In the genomic region with DNA sequence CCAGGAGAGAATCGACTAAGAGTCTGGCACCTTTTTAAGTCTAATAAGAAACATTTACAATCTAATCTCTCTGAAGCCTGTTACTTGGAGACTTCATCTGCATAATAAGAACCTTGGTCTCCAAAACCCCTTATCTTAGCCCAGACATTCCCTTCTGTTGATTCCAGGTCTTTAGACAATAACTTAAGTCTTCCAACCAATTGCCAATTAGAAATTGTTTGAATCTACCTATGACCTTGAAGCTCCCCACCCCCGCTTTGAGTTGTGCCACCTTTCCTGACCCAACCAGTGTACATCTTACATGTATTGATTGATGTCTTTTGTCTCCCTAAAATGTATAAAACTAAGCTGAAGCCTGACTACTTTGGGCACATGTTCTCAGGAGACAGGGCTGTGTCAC, we compare ENCODE assay signal across 18 cellular contexts. TPM values are rescaled to one million over a fixed set of nuclear protein-coding genes. Genes with fewer than 3 reads are reported as not detected.
DNase-seq lines count a peak whose midpoint lies in the region; ATAC-seq and TF ChIP-seq lines count a peak whose summit lies in the region.
"Had no signal": no experiment of that assay in that cellular context is flagged by ENCODE, and none has a peak within 500 bp of the region (broad histone marks: within the 10 kb centered on the region; RNA-seq: fewer than 3 reads in every experiment).

No MANE protein-coding gene starts in this region.

- H3K4me1 ChIP-seq in SK-N-SH (ENCODE audit: control insufficient read depth in 1 of 2, insufficient read depth in 2 of 2, low read depth in 1 of 2, low read length in 1 of 2) (peaks cover 7 to 17% of the 10 kb centered on the region in 2 experiments; a peak in 3 of 4 replicates), thyroid gland (peaks cover 44% of the 10 kb centered on the region in 2 donors)
- no peaks in the 10 kb centered on the region for H3K4me1 ChIP-seq in CD8-positive, alpha-beta T cell (ENCODE audit: insufficient read depth, low read length)

- H2AFZ ChIP-seq in SK-N-SH (ENCODE audit: low read depth): peak overlapping the region; percentile 64; the same call in 1 of the 2 replicates

- H3K27ac Mint-ChIP-seq in mesothelial cell of epicardium: peak overlapping the region; percentile 48
- H3K27ac Mint-ChIP-seq in CD8-positive, alpha-beta T cell: no peak overlapping the region
- H3K27ac Mint-ChIP-seq: CD4-positive, CD25-positive, alpha-beta regulatory T cell; naive B cell had no signal

- H3K79me2 ChIP-seq in SK-N-SH (ENCODE audit: insufficient read depth): no peaks in the 10 kb centered on the region

- TF ChIP-seq EP300 in SK-N-SH (IDR thresholded peaks at IDR 0.05; ENCODE audit: borderline replicate concordance in 1 of 2, low read depth in 1 of 2, low read length in 1 of 2): no peak

- no peak for TF ChIP-seq RAD21 in SK-N-SH (IDR thresholded peaks at IDR 0.05; ENCODE audit: low read length)

- no peaks in the 10 kb centered on the region for H3K9me2 ChIP-seq in SK-N-SH

- H3K4me1 Mint-ChIP-seq in mesothelial cell of epicardium: peaks cover 20% of the 10 kb centered on the region
- no peaks in the 10 kb centered on the region for H3K4me1 Mint-ChIP-seq in CD8-positive, alpha-beta T cell (ENCODE audit: low read depth)
- H3K4me1 Mint-ChIP-seq: CD4-positive, CD25-positive, alpha-beta regulatory T cell; naive B cell had no signal

- H3K4me3 ChIP-seq in SK-N-SH (ENCODE audit: low read depth in 2 of 2, low read length in 1 of 2) (no peak overlapping the region), thyroid gland (replicated peaks in 1 of 3) (no peak overlapping the region)
- no peak overlapping the region for H3K4me3 ChIP-seq in CD8-positive, alpha-beta T cell (ENCODE audit: low read depth, low read length)

- no peaks in the 10 kb centered on the region for H3K36me3 Mint-ChIP-seq in mesothelial cell of epicardium
- H3K36me3 Mint-ChIP-seq in CD8-positive, alpha-beta T cell: no peaks in the 10 kb centered on the region
- H3K36me3 Mint-ChIP-seq: CD4-positive, CD25-positive, alpha-beta regulatory T cell; naive B cell had no signal

- WGBS in SK-N-SH (ENCODE audit: low lambda C conversion rate): 78% methylated on average over 2 of the region's 2 CpGs
- WGBS in thyroid gland, 2 donors: 63 to 65% methylated on average over 2 of the region's 2 CpGs

- intact Hi-C loops in thyroid gland (cut with DNase I): no loop called here
- intact Hi-C loops in CD8-positive, alpha-beta T cell (cut with DNase I, micrococcal nuclease): no loop called here

- CTCF ChIA-PET in SK-N-SH (lab: Yijun Ruan, JAX): interaction anchor here (0.9 to 4.3 kb wide), 33 partner anchors 9 to 543 kb away, joined by 3 to 67 read pairs (median 6); no protein-coding TSS in a partner anchor
- CTCF ChIA-PET in CD8-positive, alpha-beta T cell (lab: Charles Lee): interaction anchor here (0.8 to 1.7 kb wide), 5 partner anchors 13 to 1428 kb away, joined by 3 to 6 read pairs (median 4); no protein-coding TSS in a partner anchor

- H3K27me3 ChIP-seq in SK-N-SH (ENCODE audit: insufficient read depth): no peaks in the 10 kb centered on the region
- H3K27me3 ChIP-seq in thyroid gland: no peaks in the 10 kb centered on the region
- H3K27me3 ChIP-seq in CD8-positive, alpha-beta T cell (ENCODE audit: insufficient read depth, low read length): no peaks in the 10 kb centered on the region

- no peak for ATAC-seq in SK-N-SH treated with all-trans-retinoic acid at 6 μM for 48 hours
- no peak for ATAC-seq in CD8-positive, alpha-beta T cell

- H3K9me3 Mint-ChIP-seq in mesothelial cell of epicardium: no peaks in the 10 kb centered on the region
- no peaks in the 10 kb centered on the region for H3K9me3 Mint-ChIP-seq in CD8-positive, alpha-beta T cell

- H3K27ac ChIP-seq in SK-N-SH (ENCODE audit: low read depth in 2 of 2, low read length in 1 of 2): peak overlapping the region; percentile 34 to 67; a peak in 3 of 4 replicates
- peak overlapping the region; percentile 49 for H3K27ac ChIP-seq in cingulate gyrus (ENCODE audit: low read depth, low read length)
- H3K27ac ChIP-seq in thyroid gland: peak overlapping the region; percentile 67 to 90 (median 89)
- no peak overlapping the region for H3K27ac ChIP-seq in CD8-positive, alpha-beta T cell (ENCODE audit: low read depth, low read length)
- H3K27ac ChIP-seq: 22Rv1, RWPE1 had no signal

- H3K27me3 Mint-ChIP-seq in mesothelial cell of epicardium (ENCODE audit: low read depth): no peaks in the 10 kb centered on the region
- peaks cover 11% of the 10 kb centered on the region for H3K27me3 Mint-ChIP-seq in CD8-positive, alpha-beta T cell (ENCODE audit: low read depth)
- H3K27me3 Mint-ChIP-seq: CD4-positive, CD25-positive, alpha-beta regulatory T cell had no signal

- H3F3A ChIP-seq in SK-N-SH (replicated peaks; ENCODE audit: insufficient read depth): no peaks in the 10 kb centered on the region

- DNase-seq in SK-N-SH (no peak), mesothelial cell of epicardium (ENCODE audit: low spot score in 2 of 2, unreplicated experiment in 2 of 2) (no peak), thyroid gland (peak in 1 of 2 donors; percentile 19), NAMALWA (ENCODE audit: low spot score) (no peak), NCI-H1105 treated with DMSO at 0.1 percent for 48 hours (lab: John Stamatoyannopoulos, UW) (no peak)
- DNase-seq in CD8-positive, alpha-beta T cell: no peak
- DNase-seq: activated gamma-delta T cell; aorta; CD4-positive, CD25-positive, alpha-beta regulatory T cell; DND-41; hippocampal formation; MV-4-11; naive B cell; NCI-H2107 had no signal

- H4K20me1 ChIP-seq in SK-N-SH (ENCODE audit: insufficient read depth): no peaks in the 10 kb centered on the region

- H3K9me3 ChIP-seq in SK-N-SH (no peaks in the 10 kb centered on the region), thyroid gland (no peaks in the 10 kb centered on the region)
- H3K9me3 ChIP-seq in CD8-positive, alpha-beta T cell (ENCODE audit: low read length): no peaks in the 10 kb centered on the region

- no peaks in the 10 kb centered on the region for H3K36me3 ChIP-seq in SK-N-SH (replicated peaks in 1 of 2; ENCODE audit: control insufficient read depth in 1 of 2, insufficient read depth in 2 of 2, low read length in 1 of 2)
- H3K36me3 ChIP-seq in thyroid gland: no peaks in the 10 kb centered on the region
- H3K36me3 ChIP-seq in CD8-positive, alpha-beta T cell (ENCODE audit: insufficient read depth, low read length): no peaks in the 10 kb centered on the region

- no peak overlapping the region for H3K9ac ChIP-seq in SK-N-SH

- no peak overlapping the region for H3K4me3 Mint-ChIP-seq in mesothelial cell of epicardium
- no peak overlapping the region for H3K4me3 Mint-ChIP-seq in CD8-positive, alpha-beta T cell
- H3K4me3 Mint-ChIP-seq: CD4-positive, CD25-positive, alpha-beta regulatory T cell; naive B cell had no signal

- no peak for TF ChIP-seq POLR2A in thyroid gland (IDR thresholded peaks at IDR 0.05)

- POLR2A ChIA-PET in SK-N-SH (lab: Yijun Ruan, JAX): no interaction called here
- POLR2A ChIA-PET in CD8-positive, alpha-beta T cell (lab: Charles Lee): no interaction called here

- H3K4me2 ChIP-seq in SK-N-SH: no peak overlapping the region

- TF ChIP-seq CTCF in SK-N-SH (IDR thresholded peaks at IDR 0.05) (no peak), mesothelial cell of epicardium (IDR thresholded peaks at IDR 0.05; ENCODE audit: unreplicated experiment) (no peak), thyroid gland (IDR thresholded peaks at IDR 0.05) (no peak)
- TF ChIP-seq CTCF in CD8-positive, alpha-beta T cell (IDR thresholded peaks at IDR 0.05): no peak

TF ChIP-seq in SK-N-SH, 30 proteins besides CTCF, POLR2A, EP300 and RAD21 (continues in another document):
- TF ChIP-seq, protein P1, sequence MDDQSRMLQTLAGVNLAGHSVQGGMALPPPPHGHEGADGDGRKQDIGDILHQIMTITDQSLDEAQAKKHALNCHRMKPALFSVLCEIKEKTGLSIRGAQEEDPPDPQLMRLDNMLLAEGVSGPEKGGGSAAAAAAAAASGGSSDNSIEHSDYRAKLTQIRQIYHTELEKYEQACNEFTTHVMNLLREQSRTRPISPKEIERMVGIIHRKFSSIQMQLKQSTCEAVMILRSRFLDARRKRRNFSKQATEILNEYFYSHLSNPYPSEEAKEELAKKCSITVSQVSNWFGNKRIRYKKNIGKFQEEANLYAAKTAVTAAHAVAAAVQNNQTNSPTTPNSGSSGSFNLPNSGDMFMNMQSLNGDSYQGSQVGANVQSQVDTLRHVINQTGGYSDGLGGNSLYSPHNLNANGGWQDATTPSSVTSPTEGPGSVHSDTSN (IDR thresholded peaks at IDR 0.05): no peak
- TF ChIP-seq GABPA (IDR thresholded peaks at IDR 0.05; ENCODE audit: low read depth): no peak

TF ChIP-seq in SK-N-SH treated with all-trans-retinoic acid at 6 μM for 48 hours, 23 proteins besides CTCF, POLR2A, EP300 and RAD21 (continues in another document):
- no peak for TF ChIP-seq ZFP3 (CRISPR knock-in tag; IDR thresholded peaks at IDR 0.05)
- TF ChIP-seq, protein P2, sequence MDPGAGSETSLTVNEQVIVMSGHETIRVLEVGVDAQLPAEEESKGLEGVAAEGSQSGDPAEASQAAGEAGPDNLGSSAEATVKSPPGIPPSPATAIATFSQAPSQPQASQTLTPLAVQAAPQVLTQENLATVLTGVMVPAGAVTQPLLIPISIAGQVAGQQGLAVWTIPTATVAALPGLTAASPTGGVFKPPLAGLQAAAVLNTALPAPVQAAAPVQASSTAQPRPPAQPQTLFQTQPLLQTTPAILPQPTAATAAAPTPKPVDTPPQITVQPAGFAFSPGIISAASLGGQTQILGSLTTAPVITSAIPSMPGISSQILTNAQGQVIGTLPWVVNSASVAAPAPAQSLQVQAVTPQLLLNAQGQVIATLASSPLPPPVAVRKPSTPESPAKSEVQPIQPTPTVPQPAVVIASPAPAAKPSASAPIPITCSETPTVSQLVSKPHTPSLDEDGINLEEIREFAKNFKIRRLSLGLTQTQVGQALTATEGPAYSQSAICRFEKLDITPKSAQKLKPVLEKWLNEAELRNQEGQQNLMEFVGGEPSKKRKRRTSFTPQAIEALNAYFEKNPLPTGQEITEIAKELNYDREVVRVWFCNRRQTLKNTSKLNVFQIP (CRISPR knock-in tag; IDR thresholded peaks at IDR 0.05; ENCODE audit: borderline replicate concordance, low read depth): no peak
- TF ChIP-seq ARNTL (CRISPR knock-in tag; IDR thresholded peaks at IDR 0.05; ENCODE audit: borderline replicate concordance, low read depth): no peak
- TF ChIP-seq TOX (CRISPR knock-in tag; IDR thresholded peaks at IDR 0.05; ENCODE audit: borderline replicate concordance): no peak
- TF ChIP-seq PPARA (CRISPR knock-in tag; IDR thresholded peaks at IDR 0.05; ENCODE audit: borderline replicate concordance): no peak
- TF ChIP-seq ZFP30 (CRISPR knock-in tag; IDR thresholded peaks at IDR 0.05): no peak
- TF ChIP-seq TCF4 (CRISPR knock-in tag; IDR thresholded peaks at IDR 0.05; ENCODE audit: borderline replicate concordance): no peak

RNA-seq across cellular contexts. Expression of a gene that starts 49.5 kb away (rescaled TPM):
- 7.9 and 12.8 TPM in 2 replicates for polyA plus RNA-seq in SK-N-SH (2012; rRNA removed)
- polyA plus RNA-seq in SK-N-SH (2012; cell fraction: cytosol; rRNA removed): 9.4 and 9.9 TPM in 2 replicates
- polyA plus RNA-seq in SK-N-SH (2012; cell fraction: nucleus; rRNA removed): 12.7 and 17.8 TPM in 2 replicates
- 8.4 to 10.9 TPM (median 10.1 TPM) in 3 replicates for total RNA-seq in mesothelial cell of epicardium
- 100 to 1,000 TPM in 2 of 4 donors, 10 to 100 TPM in 2; 81.0 to 236 (median 119) TPM for total RNA-seq in thyroid gland
- total RNA-seq in CD8-positive, alpha-beta T cell: not detected
- total RNA-seq: CD4-positive, CD25-positive, alpha-beta regulatory T cell had no signal
- polyA plus RNA-seq: CD4-positive, CD25-positive, alpha-beta regulatory T cell had no signal
